Comparison of ENCODE assay signal across 1 cellular context in genomic region chr2:224937887-224938286, GRCh38.
TF ChIP-seq lines count a peak whose summit lies in the region.

No MANE protein-coding gene starts in this region.

TF ChIP-seq in GM12878, 131 proteins besides CTCF, POLR2A, EP300 and RAD21 (continued from another document):
- TF ChIP-seq SUZ12 (IDR thresholded peaks at IDR 0.05; ENCODE audit: unreplicated experiment) (no peak), BACH1 (IDR thresholded peaks at IDR 0.05; ENCODE audit: borderline replicate concordance) (peak; percentile 85; the same call in 1 of the 2 replicates), DPF2 (IDR thresholded peaks at IDR 0.05) (peak; percentile 86; the same call in 1 of the 2 replicates), YY1 (IDR thresholded peaks at IDR 0.05; ENCODE audit: low read depth, low read length) (0 out of 2 replicates have a peak, but pooled peaks have one; percentile 20), MYB (IDR thresholded peaks at IDR 0.05; ENCODE audit: borderline replicate concordance, low read depth, low read length) (no peak), NFXL1 (IDR thresholded peaks at IDR 0.05; ENCODE audit: borderline replicate concordance) (no peak), CHD1 (IDR thresholded peaks at IDR 0.05; ENCODE audit: low read depth, low read length) (no peak), SPI1 (IDR thresholded peaks at IDR 0.05; ENCODE audit: borderline replicate concordance, insufficient read depth, low read depth, low read length) (peak; percentile 98), NBN (IDR thresholded peaks at IDR 0.05) (peak; percentile 64), ESRRA (IDR thresholded peaks at IDR 0.05; ENCODE audit: low read length) (no peak), BCL3 (IDR thresholded peaks at IDR 0.05; ENCODE audit: borderline replicate concordance, insufficient read depth, low read depth, low read length, poor library complexity, severe bottlenecking) (no peak), MAX (IDR thresholded peaks at IDR 0.05; ENCODE audit: low read depth, low read length) (no peak), BHLHE40 (IDR thresholded peaks at IDR 0.05; ENCODE audit: borderline replicate concordance in 1 of 2, low read depth in 2 of 2, low read length in 1 of 2) (peak; percentile 94 to 97), IKZF2 (IDR thresholded peaks at IDR 0.05) (peak; percentile 93 to 96), SMC3 (IDR thresholded peaks at IDR 0.05; ENCODE audit: borderline replicate concordance, low read length) (no peak; the same call in 1 of the 2 replicates), CEBPB (IDR thresholded peaks at IDR 0.05; ENCODE audit: borderline replicate concordance in 1 of 2, low read depth in 2 of 2, low read length in 2 of 2) (peak in 1 of 2 experiments; percentile 52; a peak in 1 of 4 replicates), SMAD1 (IDR thresholded peaks at IDR 0.05; ENCODE audit: low read depth, partially characterized antibody) (no peak), MEF2B (IDR thresholded peaks at IDR 0.05; ENCODE audit: partially characterized antibody, poor library complexity, severe bottlenecking) (peak; percentile 74), JUNB (IDR thresholded peaks at IDR 0.05) (no peak), RELA (IDR thresholded peaks at IDR 0.05; ENCODE audit: borderline replicate concordance, partially characterized antibody) (no peak), ZNF687 (IDR thresholded peaks at IDR 0.05) (no peak), ASH2L (IDR thresholded peaks at IDR 0.05; ENCODE audit: borderline replicate concordance, low read depth) (no peak), IKZF1 (conservative IDR thresholded peaks at IDR 0.05) (peak; percentile 90), HSF1 (IDR thresholded peaks at IDR 0.05; ENCODE audit: low read depth, low read length) (no peak), ZNF207 (IDR thresholded peaks at IDR 0.05; ENCODE audit: borderline replicate concordance) (no peak), KDM1A (IDR thresholded peaks at IDR 0.05; ENCODE audit: borderline replicate concordance) (no peak), POLR2AphosphoS5 (IDR thresholded peaks at IDR 0.05; ENCODE audit: low read length) (0 out of 2 replicates have a peak, but pooled peaks have one; percentile 30), MTA3 (IDR thresholded peaks at IDR 0.05; ENCODE audit: borderline replicate concordance, low read length) (peak; percentile 88), ZBED1 (IDR thresholded peaks at IDR 0.05; ENCODE audit: borderline replicate concordance) (peak; percentile 48; the same call in 1 of the 2 replicates), USF2 (IDR thresholded peaks at IDR 0.05; ENCODE audit: borderline replicate concordance, low read depth, low read length) (no peak; the same call in 1 of the 2 replicates), CREM (IDR thresholded peaks at IDR 0.05; ENCODE audit: low read depth) (peak; percentile 41; the same call in 1 of the 2 replicates), E2F8 (IDR thresholded peaks at IDR 0.05; ENCODE audit: low read depth, partially characterized antibody) (no peak)
